In the genomic region with DNA sequence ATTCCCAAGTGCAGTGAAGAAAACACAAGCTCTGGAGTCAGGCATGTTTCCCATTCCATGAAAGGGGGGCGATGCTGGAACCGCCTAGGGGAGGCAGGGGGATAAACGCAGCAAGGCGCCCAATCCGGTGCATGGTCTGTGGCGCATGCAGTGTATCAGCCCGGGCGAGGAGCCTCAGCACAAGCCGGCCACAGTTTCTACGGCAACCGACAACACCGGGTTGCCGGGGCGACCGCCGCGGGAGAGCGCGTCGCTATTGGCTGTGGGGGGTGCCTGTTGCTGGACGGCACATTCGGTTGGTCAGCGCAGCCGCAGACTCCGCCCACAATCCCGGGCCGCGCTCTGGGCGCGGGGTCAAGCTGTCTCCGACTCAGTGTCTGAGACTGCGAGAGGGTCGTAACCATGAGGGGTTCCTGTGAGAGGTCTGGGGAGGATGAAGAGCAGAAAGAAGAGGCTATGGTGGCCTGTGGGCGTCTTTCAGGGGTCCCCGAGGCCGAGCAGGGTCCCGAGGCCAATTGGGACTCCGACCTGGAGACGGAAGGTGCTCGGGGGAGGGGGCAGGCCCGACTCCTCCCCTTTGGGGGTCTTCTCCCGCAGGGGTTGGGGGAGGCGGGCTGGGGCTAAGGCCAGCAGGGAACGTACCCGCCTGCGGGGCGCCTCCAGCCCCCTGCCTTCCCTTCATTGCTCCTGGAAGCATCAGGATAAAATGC, we compare ENCODE assay signal across 8 cellular contexts. TPM values are rescaled to one million over a fixed set of nuclear protein-coding genes. Genes with fewer than 3 reads are reported as not detected.
DNase-seq lines count a peak whose midpoint lies in the region; ATAC-seq and FAIRE-seq lines count a peak whose summit lies in the region.

A gene with protein sequence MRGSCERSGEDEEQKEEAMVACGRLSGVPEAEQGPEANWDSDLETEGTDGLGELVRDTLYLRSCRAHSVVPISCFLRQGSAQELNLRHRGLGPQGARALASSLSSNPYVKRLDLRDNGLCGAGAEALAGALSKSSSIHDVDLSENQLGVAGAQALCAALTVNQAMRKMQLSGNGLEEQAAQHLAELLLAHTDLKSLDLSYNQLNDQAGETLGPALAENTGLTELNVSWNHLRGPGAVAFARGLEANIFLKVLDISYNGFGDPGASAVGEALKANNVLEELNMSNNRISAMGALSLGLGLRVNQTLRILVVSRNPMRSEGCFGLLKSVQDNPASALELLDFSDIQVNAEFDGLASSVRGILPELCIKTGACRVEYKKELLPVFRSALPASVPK (plus strand): TSS at position 362 of the 710 bp plus-strand sequence. CDS start 41 bp downstream, at position 403.

- FAIRE-seq in GM18507 (lab: Jason Lieb, UNC), result peak; percentile 77

- peak; percentile 84 for DNase-seq in GM18507 (ENCODE audit: extremely low spot score, insufficient read length, low read depth)
- DNase-seq in NCI-H510A treated with DMSO at 0.1 percent for 48 hours (lab: John Stamatoyannopoulos, UW), result peak; percentile 87
- peak; percentile 26 to 59 for DNase-seq in activated CD4-positive, alpha-beta T cell treated with anti-CD3 and anti-CD28 coated beads, Interleukin-2, amount 50 U/mL, for 24 hours (ENCODE audit: low read depth in 1 of 2, low spot score in 1 of 2)
- DNase-seq in dermis microvascular lymphatic vessel endothelial cell (ENCODE audit: low read depth in 2 of 2), result peak; percentile 72 to 88
- DNase-seq in left lobe of liver (ENCODE audit: low spot score), result peak; percentile 80
- peak; percentile 74 to 80 for DNase-seq in stimulated activated CD4-positive, alpha-beta T cell treated with anti-CD3 and anti-CD28 coated beads, Interleukin-2, amount 100 ng/mL, for 24 hours

- peak; percentile 96 for ATAC-seq in HG03354 (IDR thresholded peaks at IDR 0.05; ENCODE audit: poor library complexity, severe bottlenecking, unreplicated experiment)
- ATAC-seq in left lobe of liver, result peak; percentile 93
- no peak for ATAC-seq in GM21717 (IDR thresholded peaks at IDR 0.05; ENCODE audit: unreplicated experiment)

RNA-seq across cellular contexts. Expression of the gene that starts here (rescaled TPM):
- total RNA-seq in dermis microvascular lymphatic vessel endothelial cell (not detected in 2 replicates), left lobe of liver (not detected)

Comparison
In these comparisons a context has a peak if more than half of its experiments do, and no peak if none do; other contexts are left out.
1. Peak in DNase-seq in dermis microvascular lymphatic vessel endothelial cell; RNA of the gene not detected or under 1 TPM.
2. Peak in DNase-seq and ATAC-seq in left lobe of liver; RNA of the gene not detected or under 1 TPM.